15 cellular contexts compared by ENCODE assay signal in the genomic region with DNA sequence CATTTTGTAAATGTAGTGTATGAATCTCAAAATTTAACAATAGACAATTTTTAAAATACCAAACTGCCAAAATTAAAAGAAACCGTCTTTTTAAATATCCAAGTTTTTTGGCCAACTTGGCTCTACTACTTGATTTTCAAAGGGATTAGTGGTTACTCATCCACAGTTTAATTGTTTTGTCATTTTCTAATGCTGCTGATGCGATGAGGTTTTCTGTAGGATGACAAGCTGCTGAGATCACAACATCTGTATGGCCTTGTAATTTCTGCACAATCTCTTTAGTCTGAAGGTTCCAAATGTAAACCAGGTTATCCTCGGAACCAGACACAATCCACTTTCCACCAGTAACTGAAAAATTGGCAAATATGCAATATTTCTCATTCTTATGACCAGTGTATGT. TPM values are rescaled to one million over a fixed set of nuclear protein-coding genes. Genes with fewer than 3 reads are reported as not detected.
DNase-seq lines count a peak whose midpoint lies in the region; ATAC-seq and TF ChIP-seq lines count a peak whose summit lies in the region.
"Had no signal": no experiment of that assay in that cellular context is flagged by ENCODE, and none has a peak within 500 bp of the region (broad histone marks: within the 10 kb centered on the region; RNA-seq: fewer than 3 reads in every experiment).

No MANE protein-coding gene starts in this region.

- no peaks in the 10 kb centered on the region for H3K27me3 Mint-ChIP-seq in activated T-cell treated with anti-CD3 and anti-CD28 coated beads, Interleukin-2, amount 50 U/mL, for 72 hours (ENCODE audit: low read depth)

- 0 out of 2 replicates have a peak overlapping the region, but pooled peaks have one; percentile 91 for H3K4me3 ChIP-seq in SK-N-MC
- peak overlapping the region; percentile 99 for H3K4me3 ChIP-seq in endocrine pancreas (ENCODE audit: control insufficient read depth, insufficient read depth, low read length)
- H3K4me3 ChIP-seq in psoas muscle = peak overlapping the region; percentile 76

- intact Hi-C loops in psoas muscle (cut with DNase I) = no loop called here

- H3K27ac ChIP-seq in SK-N-MC (0 out of 2 replicates have a peak overlapping the region, but pooled peaks have one; percentile 23), psoas muscle (peak overlapping the region; percentile 94)

- ATAC-seq in activated T-cell treated with anti-CD3 and anti-CD28 coated beads, Interleukin-2, amount 50 U/mL, for 72 hours (replicated peaks in 1 of 2) = no peak
- ATAC-seq in psoas muscle (no peak), HG02678 (IDR thresholded peaks at IDR 0.05; ENCODE audit: unreplicated experiment) (no peak)
- ATAC-seq: heart left ventricle, right cardiac atrium had no signal

- no peaks in the 10 kb centered on the region for H3K27me3 ChIP-seq in endocrine pancreas (ENCODE audit: control insufficient read depth, insufficient read depth, low read length)
- no peaks in the 10 kb centered on the region for H3K27me3 ChIP-seq in psoas muscle (ENCODE audit: insufficient read depth in 3 of 3, low read length in 2 of 3)
- H3K27me3 ChIP-seq: heart left ventricle, tibial nerve had no signal

- H3K4me3 Mint-ChIP-seq in activated T-cell treated with anti-CD3 and anti-CD28 coated beads, Interleukin-2, amount 50 U/mL, for 72 hours = peak overlapping the region; percentile 95 to 100

- H3K36me3 Mint-ChIP-seq in activated T-cell treated with anti-CD3 and anti-CD28 coated beads, Interleukin-2, amount 50 U/mL, for 72 hours (ENCODE audit: insufficient read depth in 2 of 2) = peaks cover 6 to 14% of the 10 kb centered on the region in 2 donors

- no peaks in the 10 kb centered on the region for H3K9me3 Mint-ChIP-seq in activated T-cell treated with anti-CD3 and anti-CD28 coated beads, Interleukin-2, amount 50 U/mL, for 72 hours

- H3K4me1 ChIP-seq in endocrine pancreas (ENCODE audit: control insufficient read depth, insufficient read depth, low read length) = peaks cover 19% of the 10 kb centered on the region
- H3K4me1 ChIP-seq in psoas muscle = peaks cover 30% of the 10 kb centered on the region

- DNase-seq in activated T-cell treated with anti-CD3 and anti-CD28 coated beads, Interleukin-2, amount 50 U/mL, for 72 hours = no peak
- DNase-seq in activated T-cell treated with anti-CD3 and anti-CD28 coated beads for 4 hours (no peak), SK-N-MC (ENCODE audit: low read depth, low spot score) (no peak), psoas muscle (no peak), cerebellum (ENCODE audit: low spot score) (no peak), superior temporal gyrus (ENCODE audit: extremely low spot score) (no peak)
- DNase-seq: activated effector memory CD4-positive, alpha-beta T cell treated with Interleukin-2 at 50 U/mL for 16 hours; GDM1; heart left ventricle; NCI-H2081 treated with DMSO at 0.1 percent for 48 hours; OCI-M1; right cardiac atrium had no signal

- H3K9ac ChIP-seq in SK-N-MC (ENCODE audit: insufficient read length) (peak overlapping the region; percentile 88), endocrine pancreas (ENCODE audit: control insufficient read depth, insufficient read depth, low read length) (no peak overlapping the region)

- no peak for TF ChIP-seq CTCF in psoas muscle (IDR thresholded peaks at IDR 0.05)

- peaks cover 59% of the 10 kb centered on the region for H3K4me1 Mint-ChIP-seq in activated T-cell treated with anti-CD3 and anti-CD28 coated beads, Interleukin-2, amount 50 U/mL, for 72 hours (ENCODE audit: low read depth)

- WGBS in psoas muscle, 3 donors = 77 to 84% (median 78%) methylated on average over 3 of the region's 3 CpGs

- H3K27ac Mint-ChIP-seq in activated T-cell treated with anti-CD3 and anti-CD28 coated beads, Interleukin-2, amount 50 U/mL, for 72 hours = peak overlapping the region; percentile 100

- H3K9me3 ChIP-seq in SK-N-MC (ENCODE audit: low read depth, low read length) = no peaks in the 10 kb centered on the region
- H3K9me3 ChIP-seq in endocrine pancreas (ENCODE audit: control insufficient read depth, low read length) = no peaks in the 10 kb centered on the region
- no peaks in the 10 kb centered on the region for H3K9me3 ChIP-seq in psoas muscle
- H3K9me3 ChIP-seq: heart left ventricle, tibial nerve had no signal

- H3K36me3 ChIP-seq in SK-N-MC (ENCODE audit: insufficient read depth, low read length) = peaks cover 35% of the 10 kb centered on the region
- H3K36me3 ChIP-seq in endocrine pancreas (ENCODE audit: control insufficient read depth, insufficient read depth, low read length) = no peaks in the 10 kb centered on the region
- H3K36me3 ChIP-seq in psoas muscle (ENCODE audit: insufficient read depth in 1 of 2, low read depth in 1 of 2) = peaks cover 3 to 23% of the 10 kb centered on the region in 2 donors

RNA-seq across cellular contexts. Expression of a gene that starts 1.5 kb away (rescaled TPM):
- 1 to 10 TPM; 2.6 to 3.6 TPM for total RNA-seq in activated T-cell treated with anti-CD3 and anti-CD28 coated beads, Interleukin-2, amount 50 U/mL, for 72 hours
- total RNA-seq in psoas muscle (1 to 10 TPM; 1.8 to 4.0 (median 3.3) TPM), cerebellum (8.5 TPM)
- 1 to 10 TPM; 1.2 to 6.5 (median 1.9) TPM for polyA plus RNA-seq in psoas muscle

RNA-seq across cellular contexts. Expression of a gene that starts 30.4 kb away (rescaled TPM):
- 10 to 100 TPM; 79.0 to 94.8 TPM for total RNA-seq in activated T-cell treated with anti-CD3 and anti-CD28 coated beads, Interleukin-2, amount 50 U/mL, for 72 hours
- total RNA-seq in psoas muscle (10 to 100 TPM; 42.4 to 98.4 (median 60.0) TPM), cerebellum (9.4 TPM)
- 100 to 1,000 TPM in 1 of 3 donors, 10 to 100 TPM in 2; 36.0 to 127 (median 94.4) TPM for polyA plus RNA-seq in psoas muscle

RNA-seq across cellular contexts. Expression of a gene that starts 31.4 kb away (rescaled TPM):
- 100 to 1,000 TPM in 1 of 2 donors, 10 to 100 TPM in 1; 94.0 to 133 TPM for total RNA-seq in activated T-cell treated with anti-CD3 and anti-CD28 coated beads, Interleukin-2, amount 50 U/mL, for 72 hours
- total RNA-seq in psoas muscle (10 to 100 TPM; 34.9 to 50.3 (median 35.5) TPM), cerebellum (16.2 TPM)
- 100 to 1,000 TPM in 1 of 3 donors, 10 to 100 TPM in 2; 70.1 to 134 (median 79.2) TPM for polyA plus RNA-seq in psoas muscle
